In the genomic region with DNA sequence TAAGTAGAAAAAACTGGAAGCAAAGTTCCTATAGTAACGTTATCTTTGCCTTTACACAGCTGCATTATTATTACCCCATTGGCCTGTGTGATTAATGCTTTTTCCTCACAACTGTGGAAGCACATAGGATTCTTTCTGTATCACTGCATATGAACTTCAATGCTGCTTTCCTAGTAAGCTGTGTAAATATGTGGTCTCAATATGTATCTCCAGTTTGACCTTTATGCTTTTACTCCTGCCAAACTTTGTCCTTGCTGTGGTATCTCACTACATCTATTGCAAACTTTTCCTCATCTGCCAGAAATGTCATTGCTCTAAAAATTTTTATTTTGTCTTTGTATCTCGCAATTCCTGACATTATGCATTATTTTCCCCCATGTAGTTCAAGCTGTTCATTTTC, we compare ENCODE assay signal across 1 cellular context.
TF ChIP-seq lines count a peak whose summit lies in the region.

No MANE protein-coding gene starts in this region.

TF ChIP-seq in SK-N-SH treated with all-trans-retinoic acid at 6 μM for 48 hours, 23 proteins besides CTCF, POLR2A, EP300 and RAD21 (continued from another document):
- TF ChIP-seq, protein P1, sequence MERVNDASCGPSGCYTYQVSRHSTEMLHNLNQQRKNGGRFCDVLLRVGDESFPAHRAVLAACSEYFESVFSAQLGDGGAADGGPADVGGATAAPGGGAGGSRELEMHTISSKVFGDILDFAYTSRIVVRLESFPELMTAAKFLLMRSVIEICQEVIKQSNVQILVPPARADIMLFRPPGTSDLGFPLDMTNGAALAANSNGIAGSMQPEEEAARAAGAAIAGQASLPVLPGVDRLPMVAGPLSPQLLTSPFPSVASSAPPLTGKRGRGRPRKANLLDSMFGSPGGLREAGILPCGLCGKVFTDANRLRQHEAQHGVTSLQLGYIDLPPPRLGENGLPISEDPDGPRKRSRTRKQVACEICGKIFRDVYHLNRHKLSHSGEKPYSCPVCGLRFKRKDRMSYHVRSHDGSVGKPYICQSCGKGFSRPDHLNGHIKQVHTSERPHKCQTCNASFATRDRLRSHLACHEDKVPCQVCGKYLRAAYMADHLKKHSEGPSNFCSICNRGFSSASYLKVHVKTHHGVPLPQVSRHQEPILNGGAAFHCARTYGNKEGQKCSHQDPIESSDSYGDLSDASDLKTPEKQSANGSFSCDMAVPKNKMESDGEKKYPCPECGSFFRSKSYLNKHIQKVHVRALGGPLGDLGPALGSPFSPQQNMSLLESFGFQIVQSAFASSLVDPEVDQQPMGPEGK (CRISPR knock-in tag; IDR thresholded peaks at IDR 0.05; ENCODE audit: borderline replicate concordance) = no peak
